ENCODE assay signal across 11 cellular contexts in genomic region chr6:112268011-112268410, GRCh38. TPM values are rescaled to one million over a fixed set of nuclear protein-coding genes. Genes with fewer than 3 reads are reported as not detected.
"Had no signal": no experiment of that assay in that cellular context is flagged by ENCODE, and none has a peak within 500 bp of the region (broad histone marks: within the 10 kb centered on the region; RNA-seq: fewer than 3 reads in every experiment).

No MANE protein-coding gene starts in this region.

- H3K36me3 ChIP-seq: ascending aorta had no signal

- ATAC-seq: stimulated activated memory B cell treated with anti-CD40 and anti-IgM and Interleukin-4, amounts not matched to agents 10 μg/mL and 1 μg/mL and 100 μg/mL, for 72 hours had no signal

- H3K27ac ChIP-seq: hepatocyte had no signal

- H3K9me3 ChIP-seq: ascending aorta had no signal

- H3K27me3 ChIP-seq: ascending aorta, hepatocyte had no signal

- H3K4me3 ChIP-seq: ascending aorta, hepatocyte had no signal

- H3K4me1 ChIP-seq: ascending aorta had no signal

- DNase-seq: activated CD4-positive, alpha-beta T cell treated with anti-CD3 and anti-CD28 coated beads, Interleukin-2, amount 50 U/mL, for 48 hours; activated CD4-positive, CD25-positive, alpha-beta regulatory T cell treated with anti-CD3 and anti-CD28 coated beads, Interleukin-2, amount 50 U/mL, for 72 hours; activated gamma-delta T cell treated with Interleukin-2 at 50 U/mL for 16 hours; activated naive CD8-positive, alpha-beta T cell treated with anti-CD3 and anti-CD28 coated beads for 36 hours; activated T-cell treated with anti-CD3 and anti-CD28 coated beads, Interleukin-2, amount 50 U/mL, for 48 hours; kidney glomerular epithelial cell; occipital lobe; T-helper 9 cell had no signal

RNA-seq across cellular contexts. Expression of gene LAMA4, which starts 13.6 kb away (rescaled TPM):
- total RNA-seq: activated naive CD8-positive, alpha-beta T cell treated with anti-CD3 and anti-CD28 coated beads for 36 hours had no signal
